ENCODE assay signal across 8 cellular contexts in genomic region chr12:80936353-80936641, GRCh38. TPM values are rescaled to one million over a fixed set of nuclear protein-coding genes. Genes with fewer than 3 reads are reported as not detected.
A peak's percentile ranks its signal among the peaks of the same experiment; 100 is the strongest.
DNase-seq lines count a peak whose midpoint lies in the region; ATAC-seq, FAIRE-seq and TF ChIP-seq lines count a peak whose summit lies in the region.

No MANE protein-coding gene starts in this region.

- FAIRE-seq in GM12878 (lab: Jason Lieb, UNC): no peak

- H3K79me2 ChIP-seq in ACC112 (ENCODE audit: control insufficient read depth, insufficient read depth, low read length, unreplicated experiment): no peaks in the 10 kb centered on the region
- no peaks in the 10 kb centered on the region for H3K79me2 ChIP-seq in GM12878 (ENCODE audit: control insufficient read depth, insufficient read depth, low read length)

- no peak for DNase-seq in H7
- DNase-seq in GM12878 (ENCODE audit: low read depth, low spot score): no peak
- DNase-seq in right lobe of liver: no peak
- DNase-seq in aorta: no peak
- DNase-seq in NCI-H2029 treated with DMSO at 0.1 percent for 48 hours (lab: John Stamatoyannopoulos, UW): no peak
- no peak for DNase-seq in activated T-cell treated with anti-CD3 and anti-CD28 coated beads, Interleukin-2, amount 50 U/mL, for 1 hour

- H3K4me3 ChIP-seq in ACC112 (ENCODE audit: low read depth, low read length): peak overlapping the region; percentile 87
- peak overlapping the region; percentile 82 for H3K4me3 ChIP-seq in H7 (ENCODE audit: insufficient read depth, low read depth, low read length)
- H3K4me3 ChIP-seq in GM12878: peak overlapping the region; percentile 53
- peak overlapping the region; percentile 64 to 78 (median 78) for H3K4me3 ChIP-seq in right lobe of liver
- H3K4me3 ChIP-seq in aorta (ENCODE audit: low read length in 2 of 2): peak overlapping the region in 1 of 2 donors; percentile 71

- H2AFZ ChIP-seq in ACC112 (ENCODE audit: low read length, unreplicated experiment) (peak overlapping the region; percentile 81), GM12878 (ENCODE audit: control insufficient read depth, low read depth, low read length) (peak overlapping the region; percentile 31)

- peak overlapping the region; percentile 94 for H3K4me2 ChIP-seq in GM12878 (ENCODE audit: control insufficient read depth, insufficient read depth)

- no peak for TF ChIP-seq RAD21 in GM12878 (IDR thresholded peaks at IDR 0.05; ENCODE audit: insufficient read depth, low read depth, low read length)

- H3K27ac ChIP-seq in ACC112 (ENCODE audit: low read depth, low read length): no peak overlapping the region
- no peak overlapping the region for H3K27ac ChIP-seq in GM12878 (ENCODE audit: control insufficient read depth, insufficient read depth)
- peak overlapping the region; percentile 97 to 99 (median 97) for H3K27ac ChIP-seq in right lobe of liver
- H3K27ac ChIP-seq in aorta (ENCODE audit: low read depth in 1 of 2, low read length in 2 of 2): no peak overlapping the region

- H3K4me1 ChIP-seq in ACC112 (ENCODE audit: control insufficient read depth, insufficient read depth, low read length, unreplicated experiment): no peaks in the 10 kb centered on the region
- H3K4me1 ChIP-seq in GM12878 (ENCODE audit: control insufficient read depth, insufficient read depth, low read length): no peaks in the 10 kb centered on the region
- H3K4me1 ChIP-seq in right lobe of liver: peaks cover 0 to 32% (median 0%) of the 10 kb centered on the region in 4 donors
- no peaks in the 10 kb centered on the region for H3K4me1 ChIP-seq in aorta (ENCODE audit: control insufficient read depth in 1 of 2, insufficient read depth in 2 of 2, low read length in 2 of 2)

- TF ChIP-seq POLR2A in GM12878 (IDR thresholded peaks at IDR 0.05; ENCODE audit: low read depth, low read length) (no peak), right lobe of liver (IDR thresholded peaks at IDR 0.05) (no peak)

- CTCF ChIA-PET in GM12878 (lab: Yijun Ruan, JAX): interaction anchor here (1.3 kb wide), 1 partner anchor 240 kb away, joined by 3 read pairs; no protein-coding TSS in a partner anchor

- H3K9me3 Mint-ChIP-seq in activated T-helper 17 cell treated with anti-CD3 and anti-CD28 coated beads, Interleukin-2, amount 50 U/mL, for 72 hours: no peaks in the 10 kb centered on the region

- TF ChIP-seq CTCF in GM12878 (IDR thresholded peaks at IDR 0.05 in 2 of 3, conservative IDR thresholded peaks at IDR 0.05 in 1 of 3; ENCODE audit: control insufficient read depth in 2 of 3, extremely low read depth in 1 of 3, insufficient read depth in 1 of 3, low read depth in 3 of 3, low read length in 3 of 3) (no peak), right lobe of liver (IDR thresholded peaks at IDR 0.05) (no peak)

- peaks cover 23% of the 10 kb centered on the region for H3K27me3 Mint-ChIP-seq in activated T-helper 17 cell treated with anti-CD3 and anti-CD28 coated beads, Interleukin-2, amount 50 U/mL, for 72 hours

- in situ Hi-C loops in GM12878 (cut with MboI): no loop called here

- intact Hi-C loops in GM12878 (cut with micrococcal nuclease; ENCODE audit: unreplicated experiment): loop anchor here (5.0 kb wide), 1 partner anchor 174 kb away; no protein-coding TSS in a partner anchor
- intact Hi-C loops in right lobe of liver (cut with DNase I): no loop called here
- intact Hi-C loops in aorta (cut with DNase I): no loop called here

- POLR2A ChIA-PET in GM12878 (lab: Charles Lee): no interaction called here

- TF ChIP-seq EP300 in GM12878 (IDR thresholded peaks at IDR 0.05; ENCODE audit: borderline replicate concordance in 1 of 2, control insufficient read depth in 1 of 2, low read depth in 2 of 2, low read length in 2 of 2): no peak

- RAD21 ChIA-PET in GM12878 (lab: Charles Lee; ENCODE audit: unreplicated experiment): no interaction called here

- no peaks in the 10 kb centered on the region for H3K36me3 Mint-ChIP-seq in activated T-helper 17 cell treated with anti-CD3 and anti-CD28 coated beads, Interleukin-2, amount 50 U/mL, for 72 hours (ENCODE audit: low read depth)

- no peaks in the 10 kb centered on the region for H3K4me1 Mint-ChIP-seq in activated T-helper 17 cell treated with anti-CD3 and anti-CD28 coated beads, Interleukin-2, amount 50 U/mL, for 72 hours

- BruUV-seq in GM12878 (replicated peaks; lab: Mats Ljungman, UMichigan): no TSS peak

- SMC1A ChIA-PET in GM12878 (lab: Charles Lee; ENCODE audit: uncharacterized antibody, unreplicated experiment): interaction anchor here (1.2 kb wide), 1 partner anchor 99 kb away, joined by 3 read pairs; no protein-coding TSS in a partner anchor

- H3K27me3 ChIP-seq in ACC112 (ENCODE audit: insufficient read depth, low read length): no peaks in the 10 kb centered on the region
- peaks cover 12% of the 10 kb centered on the region for H3K27me3 ChIP-seq in H7 (ENCODE audit: control insufficient read depth, insufficient read depth, low read length)
- peaks cover 7 to 10% of the 10 kb centered on the region in 2 experiments; a peak in 3 of 4 replicates for H3K27me3 ChIP-seq in GM12878 (replicated peaks in 1 of 2; ENCODE audit: control insufficient read depth in 2 of 2, insufficient read depth in 2 of 2, low read length in 1 of 2)
- H3K27me3 ChIP-seq in right lobe of liver: no peaks in the 10 kb centered on the region
- no peaks in the 10 kb centered on the region for H3K27me3 ChIP-seq in aorta (ENCODE audit: control insufficient read depth in 1 of 2, insufficient read depth in 2 of 2, low read length in 1 of 2)

- no peak overlapping the region for H3K27ac Mint-ChIP-seq in activated T-helper 17 cell treated with anti-CD3 and anti-CD28 coated beads, Interleukin-2, amount 50 U/mL, for 72 hours

- H3K9me3 ChIP-seq in GM12878 (replicated peaks; ENCODE audit: control insufficient read depth, insufficient read depth, low read length) (no peaks in the 10 kb centered on the region), right lobe of liver (no peaks in the 10 kb centered on the region), aorta (ENCODE audit: control insufficient read depth, low read length) (no peaks in the 10 kb centered on the region)

- H3K9ac ChIP-seq in GM12878 (ENCODE audit: control insufficient read depth, insufficient read depth, low read length): 0 out of 2 replicates have a peak overlapping the region, but pooled peaks have one; percentile 25

- 11% methylated on average over 11 of the region's 11 CpGs for WGBS in GM12878 (ENCODE audit: insufficient coverage, insufficient replicate concordance, low lambda C conversion rate, missing lambda C conversion rate)
- WGBS in right lobe of liver (ENCODE audit: insufficient coverage, low coverage, low lambda C conversion rate, missing lambda C conversion rate): 0% methylated on average over 11 of the region's 11 CpGs
- WGBS in aorta, 2 donors: 1 to 3% methylated on average over 11 of the region's 11 CpGs

- H4K20me1 ChIP-seq in GM12878 (ENCODE audit: control insufficient read depth, insufficient read depth): no peaks in the 10 kb centered on the region

- no peaks in the 10 kb centered on the region for H3K36me3 ChIP-seq in ACC112 (ENCODE audit: insufficient read depth, low read length)
- H3K36me3 ChIP-seq in H7 (replicated peaks; ENCODE audit: control insufficient read depth, insufficient read depth, low read length): no peaks in the 10 kb centered on the region
- no peaks in the 10 kb centered on the region for H3K36me3 ChIP-seq in GM12878 (ENCODE audit: control insufficient read depth in 2 of 2, insufficient read depth in 2 of 2, low read length in 1 of 2)
- no peaks in the 10 kb centered on the region for H3K36me3 ChIP-seq in right lobe of liver
- no peaks in the 10 kb centered on the region for H3K36me3 ChIP-seq in aorta (ENCODE audit: control insufficient read depth in 1 of 2, insufficient read depth in 2 of 2, low read length in 1 of 2)

- ATAC-seq in GM12878 (no peak; the same call in 2 of the 3 replicates), right lobe of liver (peak; percentile 0 to 1 (median 0)), aorta (ENCODE audit: low FRiP score) (peak; percentile 67)
- ATAC-seq in activated T-helper 17 cell treated with anti-CD3 and anti-CD28 coated beads, Interleukin-2, amount 50 U/mL, for 72 hours (replicated peaks): no peak

- no peak overlapping the region for H3K4me3 Mint-ChIP-seq in activated T-helper 17 cell treated with anti-CD3 and anti-CD28 coated beads, Interleukin-2, amount 50 U/mL, for 72 hours

RNA-seq across cellular contexts. Expression of gene LIN7A, which starts 1.4 kb away (rescaled TPM):
- total RNA-seq in H7 (2014; rRNA removed; shearing (Covaris generic)): 7.6 and 11.9 TPM in 2 replicates
- total RNA-seq in GM12878 (2013; cell fraction: nucleolus; rRNA removed): 0.06 and 0.17 TPM in 2 replicates
- total RNA-seq in GM12878 (2014; rRNA removed) (0.06 and 0.93 TPM in 2 replicates), GM12878 (2014; rRNA removed; fragmentation: Illumina TruSeq; extraction: Trizol) (0.04 and 0.05 TPM in 2 replicates), GM12878 (2021) (0.08 and 0.35 TPM in 2 replicates), right lobe of liver (10 to 100 TPM; 13.4 to 23.0 (median 20.2) TPM), aorta (1 to 10 TPM; 5.7 to 5.8 TPM)
- polyA plus RNA-seq in GM12878 (2011; ENCODE audit: low read depth): 1.1 TPM
- polyA plus RNA-seq in GM12878 (2011; rRNA removed) (0.50 and 1.5 TPM in 2 replicates), GM12878 (2014; fragmentation: Illumina TruSeq; extraction: Trizol) (0.16 and 0.26 TPM in 2 replicates), GM12878 (2014; fragmentation: Nextera tagmentation; extraction: Ambion mirVana) (under 1 TPM; 0.44 to 0.71 TPM), GM12878 (2014; rRNA removed) (0.11 TPM in 1 of 2 replicates, not detected in the other), GM12878 (2016; fragmentation: Nextera tagmentation; extraction: Ambion mirVana) (under 1 TPM; 0.35 to 0.93 TPM), aorta (1 to 10 TPM in 1 of 2 donors, under 1 TPM in 1; 0.08 to 1.4 TPM)
- 0.27 and 0.69 TPM in 2 replicates for polyA plus RNA-seq in GM12878 (2011; cell fraction: cytosol; rRNA removed)
- polyA plus RNA-seq in GM12878 (2011; cell fraction: nucleus; rRNA removed): 0.31 and 0.55 TPM in 2 replicates
- polyA plus RNA-seq in GM12878 (2012): 2.2 and 2.3 TPM in 2 replicates
- 0.31 and 0.44 TPM in 2 replicates for polyA minus RNA-seq in GM12878 (2011; rRNA and poly(A)+ RNA removed)
- polyA minus RNA-seq in GM12878 (2011; cell fraction: cytosol; rRNA and poly(A)+ RNA removed): not detected in 2 replicates
- 0.19 and 0.36 TPM in 2 replicates for polyA minus RNA-seq in GM12878 (2011; cell fraction: nucleus; rRNA and poly(A)+ RNA removed)
- not detected for total RNA-seq in activated T-helper 17 cell treated with anti-CD3 and anti-CD28 coated beads, Interleukin-2, amount 50 U/mL, for 72 hours

Comparison
In these comparisons a context has a peak if more than half of its experiments do, and no peak if none do; other contexts are left out.
1. H3K27ac ChIP-seq: peak in right lobe of liver (3 of 3); none in ACC112 (single experiment), GM12878 (single experiment) and aorta (0 of 2).
2. ATAC-seq: peak in right lobe of liver (4 of 4) and aorta (single experiment); none in GM12878 (single experiment) and activated T-helper 17 cell treated with anti-CD3 and anti-CD28 coated beads, Interleukin-2, amount 50 U/mL, for 72 hours (single experiment).